ENCODE assay signal across 28 cellular contexts in genomic region chr4:163738521-163738920, GRCh38.
"Had no signal": no experiment of that assay in that cellular context is flagged by ENCODE, and none has a peak within 500 bp of the region (broad histone marks: within the 10 kb centered on the region; RNA-seq: fewer than 3 reads in every experiment).

No MANE protein-coding gene starts in this region.

- H3K4me3 ChIP-seq: adrenal gland, ascending aorta, body of pancreas, breast epithelium, cardiac muscle cell had no signal

- H3K27me3 ChIP-seq: adrenal gland, ascending aorta, body of pancreas, brain microvascular endothelial cell, breast epithelium, cardiac muscle cell had no signal

- H3K9me3 ChIP-seq: adrenal gland, ascending aorta, body of pancreas, breast epithelium had no signal

- H3K4me1 ChIP-seq: adrenal gland, ascending aorta, body of pancreas, breast epithelium had no signal

- H3K36me3 ChIP-seq: adrenal gland, ascending aorta, brain microvascular endothelial cell, breast epithelium, cardiac muscle cell had no signal

- H3K27ac ChIP-seq: adrenal gland, ascending aorta, body of pancreas, brain microvascular endothelial cell, breast epithelium, cardiac muscle cell had no signal

- DNase-seq: activated effector memory CD4-positive, alpha-beta T cell treated with anti-CD3 and anti-CD28 coated beads, Interleukin-2, amount 50 U/mL, for 16 hours; activated effector memory CD4-positive, alpha-beta T cell treated with Interleukin-2 at 50 U/mL for 16 hours; activated gamma-delta T cell; activated gamma-delta T cell treated with Interleukin-2 at 50 U/mL for 16 hours; activated naive CD4-positive, alpha-beta T cell; activated naive CD4-positive, alpha-beta T cell treated with anti-CD3 and anti-CD28 coated beads for 36 hours; activated naive CD4-positive, alpha-beta T cell treated with anti-CD3 and anti-CD28 coated beads, Interleukin-2, amount 10 ng/mL, durations not matched to agents 7 days and 5 days; activated naive CD4-positive, alpha-beta T cell treated with anti-CD3 and anti-CD28 coated beads, Interleukin-2, amount 50 U/mL, for 16 hours; activated naive CD4-positive, alpha-beta T cell treated with Interleukin-2 at 50 U/mL for 16 hours; activated naive CD8-positive, alpha-beta T cell treated with anti-CD3 and anti-CD28 coated beads for 36 hours; activated naive CD8-positive, alpha-beta T cell treated with anti-CD3 and anti-CD28 coated beads, Interleukin-2, amount 10 ng/mL, durations not matched to agents 7 days and 5 days; activated naive CD8-positive, alpha-beta T cell treated with anti-CD3 and anti-CD28 coated beads, Interleukin-2, amount 50 U/mL, for 24 hours; activated T-cell treated with anti-CD3 and anti-CD28 coated beads, Interleukin-2, amount 50 U/mL, for 4 hours; activated T-cell treated with anti-CD3 and anti-CD28 coated beads, Interleukin-2, amount 50 U/mL, for 48 hours; activated T-cell treated with anti-CD3 and anti-CD28 coated beads, Interleukin-2, amount 50 U/mL, for 72 hours; adrenal gland; amniotic stem cell; amygdala; anterior cingulate cortex; aorta; body of pancreas; brain microvascular endothelial cell; caudate nucleus; central memory CD4-positive, alpha-beta T cell; cerebellar nuclear complex had no signal
